21 cellular contexts compared by ENCODE assay signal in the genomic region with DNA sequence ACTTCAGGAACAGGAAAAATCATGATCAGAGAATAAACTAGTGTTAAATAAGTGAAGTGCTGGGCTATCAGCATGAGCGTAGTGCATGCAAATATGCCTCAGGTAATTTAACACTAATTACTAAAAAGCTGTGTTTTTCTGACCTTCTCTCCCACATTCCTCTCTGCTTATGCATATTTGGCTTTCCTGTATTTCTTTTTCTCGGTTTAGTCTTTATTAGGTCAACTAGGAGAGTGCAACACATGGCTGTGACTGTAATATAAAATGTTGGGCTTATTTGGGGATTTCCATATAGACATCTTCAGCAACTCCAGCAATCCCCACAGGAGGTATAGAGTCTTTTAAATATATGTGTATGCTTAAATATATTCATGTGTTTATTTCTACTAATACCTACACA.
DNase-seq lines count a peak whose midpoint lies in the region; ATAC-seq and TF ChIP-seq lines count a peak whose summit lies in the region.
"Had no signal": no experiment of that assay in that cellular context is flagged by ENCODE, and none has a peak within 500 bp of the region (broad histone marks: within the 10 kb centered on the region; RNA-seq: fewer than 3 reads in every experiment).

No MANE protein-coding gene starts in this region.

- H3K27ac Mint-ChIP-seq in GM23338 (no peak overlapping the region), neural progenitor cell (no peak overlapping the region)
- H3K27ac Mint-ChIP-seq: B cell; CD4-positive, alpha-beta T cell; CD8-positive, alpha-beta T cell had no signal

- no peaks in the 10 kb centered on the region for H3F3A ChIP-seq in GM23338 (replicated peaks; ENCODE audit: low read depth)
- H3F3A ChIP-seq in neural progenitor cell (ENCODE audit: low read depth) = no peaks in the 10 kb centered on the region

- H3K9me2 ChIP-seq in GM23338 (ENCODE audit: insufficient read depth) = peaks cover 4% of the 10 kb centered on the region; the same call in 1 of the 2 replicates

- H3K27me3 ChIP-seq in GM23338 (ENCODE audit: insufficient read depth) (no peaks in the 10 kb centered on the region), neural progenitor cell (no peaks in the 10 kb centered on the region)
- H3K27me3 ChIP-seq: BLaER1 treated with 17β-estradiol and CSF1 and Interleukin-3, amounts not matched to agents 10 nM and 100 nM had no signal

- no peaks in the 10 kb centered on the region for H3K9me3 ChIP-seq in neural progenitor cell (ENCODE audit: low read depth)
- H3K9me3 ChIP-seq: A549, Caco-2 had no signal

- peaks cover 5% of the 10 kb centered on the region; the same call in 1 of the 3 replicates for H3K36me3 Mint-ChIP-seq in GM23338 (ENCODE audit: low read depth)
- H3K36me3 Mint-ChIP-seq in neural progenitor cell = no peaks in the 10 kb centered on the region
- H3K36me3 Mint-ChIP-seq: CD8-positive, alpha-beta T cell had no signal

- H3K4me2 ChIP-seq in GM23338 = no peak overlapping the region
- no peak overlapping the region for H3K4me2 ChIP-seq in neural progenitor cell
- H3K4me2 ChIP-seq: A549; BLaER1 treated with 17β-estradiol and CSF1 and Interleukin-3, amounts not matched to agents 10 nM and 100 nM had no signal

- H3K4me1 Mint-ChIP-seq in GM23338 (peaks cover 6% of the 10 kb centered on the region), neural progenitor cell (no peaks in the 10 kb centered on the region)
- H3K4me1 Mint-ChIP-seq: B cell had no signal

- H2AFZ ChIP-seq in GM23338 = peak overlapping the region; percentile 74; the same call in 1 of the 2 replicates
- H2AFZ ChIP-seq in neural progenitor cell (replicated peaks) = peak overlapping the region; percentile 34

- H3K4me3 ChIP-seq in GM23338 (no peak overlapping the region), neural progenitor cell (no peak overlapping the region)
- H3K4me3 ChIP-seq: A549; BLaER1 treated with 17β-estradiol and CSF1 and Interleukin-3, amounts not matched to agents 10 nM and 100 nM; GM12878 had no signal

- DNase-seq in GM23338 (ENCODE audit: low spot score) = no peak
- peak; percentile 1 for DNase-seq in iris pigment epithelial cell (ENCODE audit: low read depth)
- no peak for DNase-seq in neural progenitor cell (ENCODE audit: low spot score)
- peak; percentile 37 for DNase-seq in renal cortical epithelial cell (ENCODE audit: low read depth)
- DNase-seq in activated CD4-positive, CD25-positive, alpha-beta regulatory T cell (lab: John Stamatoyannopoulos, UW) = no peak
- no peak for DNase-seq in HPDE6-E6E7 (ENCODE audit: extremely low spot score)
- no peak for DNase-seq in NCI-H1417 treated with DMSO at 0.1 percent for 48 hours (lab: John Stamatoyannopoulos, UW)
- DNase-seq: AML-193; Caco-2; Calu3; CD4-positive, alpha-beta T cell; CD8-positive, alpha-beta T cell; DMS79 treated with DMSO at 0.1 percent for 48 hours; GF-D8 had no signal

- H3K27ac ChIP-seq in GM23338 (ENCODE audit: low read depth) (no peak overlapping the region), neural progenitor cell (no peak overlapping the region)
- H3K27ac ChIP-seq: 22Rv1; A549; BLaER1 treated with 17β-estradiol and CSF1 and Interleukin-3, amounts not matched to agents 10 nM and 100 nM; C4-2B had no signal

- H3K79me2 ChIP-seq in GM23338 (replicated peaks; ENCODE audit: insufficient read depth) (no peaks in the 10 kb centered on the region), neural progenitor cell (ENCODE audit: low read depth) (no peaks in the 10 kb centered on the region)

- H3K4me3 Mint-ChIP-seq in GM23338 (no peak overlapping the region), neural progenitor cell (no peak overlapping the region)
- H3K4me3 Mint-ChIP-seq: B cell; CD4-positive, alpha-beta T cell; CD8-positive, alpha-beta T cell had no signal

- no peaks in the 10 kb centered on the region for H3K4me1 ChIP-seq in GM23338 (ENCODE audit: insufficient read depth)
- no peaks in the 10 kb centered on the region for H3K4me1 ChIP-seq in neural progenitor cell
- H3K4me1 ChIP-seq: A549; BLaER1 treated with 17β-estradiol and CSF1 and Interleukin-3, amounts not matched to agents 10 nM and 100 nM; Caco-2 had no signal

- TF ChIP-seq CTCF in GM23338 (conservative IDR thresholded peaks at IDR 0.05; ENCODE audit: low read depth in 2 of 2) = no peak
- TF ChIP-seq CTCF in neural progenitor cell (IDR thresholded peaks at IDR 0.05) = no peak

- ATAC-seq in GM23338 (no peak), HG03139 (IDR thresholded peaks at IDR 0.05; ENCODE audit: unreplicated experiment) (no peak)
- ATAC-seq: A549; CD8-positive, alpha-beta T cell; GM12878 had no signal

- H4K20me1 ChIP-seq in GM23338 (replicated peaks; ENCODE audit: insufficient read depth) = no peaks in the 10 kb centered on the region
- H4K20me1 ChIP-seq in neural progenitor cell (ENCODE audit: low read depth) = no peaks in the 10 kb centered on the region
- H4K20me1 ChIP-seq: BLaER1 treated with 17β-estradiol and CSF1 and Interleukin-3, amounts not matched to agents 10 nM and 100 nM had no signal

- H3K36me3 ChIP-seq in GM23338 (ENCODE audit: insufficient read depth) (no peaks in the 10 kb centered on the region; the same call in 1 of the 2 replicates), neural progenitor cell (no peaks in the 10 kb centered on the region)
- H3K36me3 ChIP-seq: BLaER1 treated with 17β-estradiol and CSF1 and Interleukin-3, amounts not matched to agents 10 nM and 100 nM had no signal

- H3K9ac ChIP-seq in neural progenitor cell = no peak overlapping the region
- H3K9ac ChIP-seq: BLaER1 treated with 17β-estradiol and CSF1 and Interleukin-3, amounts not matched to agents 10 nM and 100 nM had no signal

- H3K9me3 Mint-ChIP-seq in GM23338 = peaks cover 5% of the 10 kb centered on the region; the same call in 1 of the 3 replicates
- H3K9me3 Mint-ChIP-seq in neural progenitor cell = peaks cover 2% of the 10 kb centered on the region

- no peaks in the 10 kb centered on the region for H3K27me3 Mint-ChIP-seq in GM23338 (ENCODE audit: insufficient read depth, low read depth, poor library complexity)
- H3K27me3 Mint-ChIP-seq in neural progenitor cell (ENCODE audit: insufficient read depth, low read depth) = peaks cover 4% of the 10 kb centered on the region
- H3K27me3 Mint-ChIP-seq: B cell; CD4-positive, alpha-beta T cell had no signal

TF ChIP-seq in GM23338, 12 proteins besides CTCF, POLR2A, EP300 and RAD21 (continues in another document):
- TF ChIP-seq STAT1 (IDR thresholded peaks at IDR 0.05; ENCODE audit: unreplicated experiment) (no peak), POLR2AphosphoS5 (IDR thresholded peaks at IDR 0.05; ENCODE audit: low read depth) (no peak), EZH2 (IDR thresholded peaks at IDR 0.05; ENCODE audit: low read depth, unreplicated experiment) (no peak), NANOG (IDR thresholded peaks at IDR 0.05; ENCODE audit: borderline replicate concordance) (no peak)
- TF ChIP-seq, protein P1, sequence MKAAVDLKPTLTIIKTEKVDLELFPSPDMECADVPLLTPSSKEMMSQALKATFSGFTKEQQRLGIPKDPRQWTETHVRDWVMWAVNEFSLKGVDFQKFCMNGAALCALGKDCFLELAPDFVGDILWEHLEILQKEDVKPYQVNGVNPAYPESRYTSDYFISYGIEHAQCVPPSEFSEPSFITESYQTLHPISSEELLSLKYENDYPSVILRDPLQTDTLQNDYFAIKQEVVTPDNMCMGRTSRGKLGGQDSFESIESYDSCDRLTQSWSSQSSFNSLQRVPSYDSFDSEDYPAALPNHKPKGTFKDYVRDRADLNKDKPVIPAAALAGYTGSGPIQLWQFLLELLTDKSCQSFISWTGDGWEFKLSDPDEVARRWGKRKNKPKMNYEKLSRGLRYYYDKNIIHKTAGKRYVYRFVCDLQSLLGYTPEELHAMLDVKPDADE (IDR thresholded peaks at IDR 0.05) = no peak
- TF ChIP-seq, protein P2, sequence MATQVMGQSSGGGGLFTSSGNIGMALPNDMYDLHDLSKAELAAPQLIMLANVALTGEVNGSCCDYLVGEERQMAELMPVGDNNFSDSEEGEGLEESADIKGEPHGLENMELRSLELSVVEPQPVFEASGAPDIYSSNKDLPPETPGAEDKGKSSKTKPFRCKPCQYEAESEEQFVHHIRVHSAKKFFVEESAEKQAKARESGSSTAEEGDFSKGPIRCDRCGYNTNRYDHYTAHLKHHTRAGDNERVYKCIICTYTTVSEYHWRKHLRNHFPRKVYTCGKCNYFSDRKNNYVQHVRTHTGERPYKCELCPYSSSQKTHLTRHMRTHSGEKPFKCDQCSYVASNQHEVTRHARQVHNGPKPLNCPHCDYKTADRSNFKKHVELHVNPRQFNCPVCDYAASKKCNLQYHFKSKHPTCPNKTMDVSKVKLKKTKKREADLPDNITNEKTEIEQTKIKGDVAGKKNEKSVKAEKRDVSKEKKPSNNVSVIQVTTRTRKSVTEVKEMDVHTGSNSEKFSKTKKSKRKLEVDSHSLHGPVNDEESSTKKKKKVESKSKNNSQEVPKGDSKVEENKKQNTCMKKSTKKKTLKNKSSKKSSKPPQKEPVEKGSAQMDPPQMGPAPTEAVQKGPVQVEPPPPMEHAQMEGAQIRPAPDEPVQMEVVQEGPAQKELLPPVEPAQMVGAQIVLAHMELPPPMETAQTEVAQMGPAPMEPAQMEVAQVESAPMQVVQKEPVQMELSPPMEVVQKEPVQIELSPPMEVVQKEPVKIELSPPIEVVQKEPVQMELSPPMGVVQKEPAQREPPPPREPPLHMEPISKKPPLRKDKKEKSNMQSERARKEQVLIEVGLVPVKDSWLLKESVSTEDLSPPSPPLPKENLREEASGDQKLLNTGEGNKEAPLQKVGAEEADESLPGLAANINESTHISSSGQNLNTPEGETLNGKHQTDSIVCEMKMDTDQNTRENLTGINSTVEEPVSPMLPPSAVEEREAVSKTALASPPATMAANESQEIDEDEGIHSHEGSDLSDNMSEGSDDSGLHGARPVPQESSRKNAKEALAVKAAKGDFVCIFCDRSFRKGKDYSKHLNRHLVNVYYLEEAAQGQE (IDR thresholded peaks at IDR 0.05; ENCODE audit: unreplicated experiment) = no peak

Comparison
In these comparisons a context has a peak if more than half of its experiments do, and no peak if none do; other contexts are left out.
1. DNase-seq: peak in iris pigment epithelial cell (single experiment) and renal cortical epithelial cell (single experiment); none in GM23338 (single experiment), neural progenitor cell (single experiment), activated CD4-positive, CD25-positive, alpha-beta regulatory T cell (0 of 4), HPDE6-E6E7 (single experiment) and NCI-H1417 treated with DMSO at 0.1 percent for 48 hours (single experiment).